In the genomic region with DNA sequence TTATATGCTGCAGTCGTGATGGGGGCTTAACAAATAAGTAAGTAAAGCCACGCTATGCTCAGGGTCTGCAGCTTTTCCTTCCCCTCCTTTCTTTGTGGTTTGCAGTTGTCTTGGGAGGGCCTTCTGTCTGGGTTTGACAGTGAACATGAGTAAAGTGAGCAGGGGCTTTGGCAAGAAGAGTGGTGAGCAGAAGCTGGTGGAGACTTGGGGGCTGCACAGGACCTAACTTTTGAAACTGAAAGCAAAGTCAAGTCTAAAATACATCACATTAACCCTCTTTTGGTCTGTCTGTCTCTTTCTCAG, we compare ENCODE assay signal across 1 cellular context.
TF ChIP-seq lines count a peak whose summit lies in the region.

No MANE protein-coding gene starts in this region.

TF ChIP-seq in GM12878, 131 proteins besides CTCF, POLR2A, EP300 and RAD21:
- TF ChIP-seq CBX5 (IDR thresholded peaks at IDR 0.05; ENCODE audit: low read depth): no peak
